ENCODE assay signal across 21 cellular contexts in genomic region chr17:77613627-77614026, GRCh38.
"Had no signal": no experiment of that assay in that cellular context is flagged by ENCODE, and none has a peak within 500 bp of the region (broad histone marks: within the 10 kb centered on the region; RNA-seq: fewer than 3 reads in every experiment).

No MANE protein-coding gene starts in this region.

- H3K27ac ChIP-seq: epithelial cell of prostate, gastroesophageal sphincter, WERI-Rb-1 had no signal

- H3K4me3 ChIP-seq: gastroesophageal sphincter, mucosa of descending colon had no signal

- H3K4me3 Mint-ChIP-seq: activated CD4-positive, alpha-beta T cell treated with anti-CD3 and anti-CD28 coated beads, Interleukin-2, amount 10 ng/mL, durations not matched to agents 7 days and 5 days; activated CD8-positive, alpha-beta memory T cell treated with anti-CD3 and anti-CD28 coated beads, Interleukin-2, amount 10 ng/mL, durations not matched to agents 7 days and 5 days; activated CD8-positive, alpha-beta T cell treated with anti-CD3 and anti-CD28 coated beads for 36 hours; activated naive CD4-positive, alpha-beta T cell treated with anti-CD3 and anti-CD28 coated beads, Interleukin-2, amount 10 ng/mL, durations not matched to agents 7 days and 5 days; memory B cell; stimulated activated naive B cell treated with anti-CD40 and anti-IgM and Interleukin-4, amounts not matched to agents 10 μg/mL and 1 μg/mL and 100 μg/mL, for 72 hours had no signal

- H3K36me3 Mint-ChIP-seq: activated CD8-positive, alpha-beta memory T cell treated with anti-CD3 and anti-CD28 coated beads, Interleukin-2, amount 10 ng/mL, durations not matched to agents 7 days and 5 days; activated naive CD4-positive, alpha-beta T cell treated with anti-CD3 and anti-CD28 coated beads, Interleukin-2, amount 10 ng/mL, durations not matched to agents 7 days and 5 days; memory B cell had no signal

- H3K9me3 Mint-ChIP-seq: activated CD4-positive, alpha-beta T cell treated with anti-CD3 and anti-CD28 coated beads, Interleukin-2, amount 10 ng/mL, durations not matched to agents 7 days and 5 days; activated naive CD4-positive, alpha-beta T cell treated with anti-CD3 and anti-CD28 coated beads, Interleukin-2, amount 10 ng/mL, durations not matched to agents 7 days and 5 days had no signal

- DNase-seq: activated CD4-positive, alpha-beta T cell treated with anti-CD3 and anti-CD28 coated beads, Interleukin-2, amount 10 ng/mL, durations not matched to agents 7 days and 5 days; activated CD4-positive, CD25-positive, alpha-beta regulatory T cell treated with anti-CD3 and anti-CD28 coated beads, Interleukin-2, amount 50 U/mL, for 72 hours; activated CD8-positive, alpha-beta T cell treated with anti-CD3 and anti-CD28 coated beads for 36 hours; activated T-cell treated with anti-CD3 and anti-CD28 coated beads, Interleukin-2, amount 50 U/mL, for 1 hour; anterior cingulate cortex; central memory CD4-positive, alpha-beta T cell; cortex of kidney; head of caudate nucleus; left colon; mucosa of descending colon; occipital lobe; small intestine; stimulated activated CD4-positive, alpha-beta T cell treated with anti-CD3 and anti-CD28 coated beads, Interleukin-15, amount 100 ng/mL, for 24 hours; stimulated activated CD8-positive, alpha-beta memory T cell treated with anti-CD3 and anti-CD28 coated beads, Interleukin-4, amount 100 ng/mL, for 48 hours; stimulated activated naive B cell treated with anti-CD40 and anti-IgM and Interleukin-4, amounts not matched to agents 10 μg/mL and 1 μg/mL and 100 μg/mL, for 72 hours; WERI-Rb-1 had no signal

- H3K36me3 ChIP-seq: gastroesophageal sphincter, WERI-Rb-1 had no signal

- H3K27me3 Mint-ChIP-seq: activated CD8-positive, alpha-beta T cell treated with anti-CD3 and anti-CD28 coated beads for 36 hours had no signal

- H3K27ac Mint-ChIP-seq: activated CD4-positive, alpha-beta T cell treated with anti-CD3 and anti-CD28 coated beads, Interleukin-2, amount 10 ng/mL, durations not matched to agents 7 days and 5 days; activated CD8-positive, alpha-beta memory T cell treated with anti-CD3 and anti-CD28 coated beads, Interleukin-2, amount 10 ng/mL, durations not matched to agents 7 days and 5 days; activated CD8-positive, alpha-beta T cell treated with anti-CD3 and anti-CD28 coated beads for 36 hours; activated naive CD4-positive, alpha-beta T cell treated with anti-CD3 and anti-CD28 coated beads, Interleukin-2, amount 10 ng/mL, durations not matched to agents 7 days and 5 days; memory B cell; stimulated activated naive B cell treated with anti-CD40 and anti-IgM and Interleukin-4, amounts not matched to agents 10 μg/mL and 1 μg/mL and 100 μg/mL, for 72 hours had no signal

- H3K27me3 ChIP-seq: gastroesophageal sphincter had no signal

- H3K9me3 ChIP-seq: gastroesophageal sphincter, mucosa of descending colon had no signal
